ENCODE assay signal across 24 cellular contexts in the genomic region with DNA sequence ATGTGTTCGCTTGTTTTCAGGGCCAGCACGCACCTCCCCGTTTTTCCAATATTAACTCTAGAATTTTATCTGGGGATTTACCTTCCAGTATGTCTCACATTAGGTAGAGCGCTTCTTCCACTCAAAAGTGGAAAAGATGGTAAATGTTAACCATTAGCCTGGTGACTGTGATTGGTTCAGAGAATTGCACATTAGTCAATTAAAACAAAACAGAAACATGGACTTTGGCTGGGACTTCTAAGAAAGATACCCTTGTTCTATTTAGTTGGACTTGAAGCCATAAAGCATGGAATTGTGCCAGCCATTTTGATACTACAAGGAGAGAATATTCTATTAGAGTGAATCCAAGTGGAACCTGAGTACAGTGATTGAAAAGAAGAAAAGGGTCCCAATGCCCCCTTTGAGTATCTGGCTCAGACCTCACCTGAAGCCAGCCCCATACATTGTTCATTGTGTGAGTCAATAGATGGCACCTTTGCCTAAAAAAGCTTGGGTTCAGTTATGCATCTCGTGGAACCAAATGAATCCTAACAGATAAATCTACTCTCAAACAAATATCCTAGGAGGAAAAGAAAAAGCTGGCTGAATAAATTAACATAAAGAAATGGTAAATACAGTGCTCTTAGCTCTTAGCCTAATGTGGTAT.
A peak's percentile ranks its signal among the peaks of the same experiment; 100 is the strongest.
DNase-seq lines count a peak whose midpoint lies in the region; ATAC-seq, FAIRE-seq and TF ChIP-seq lines count a peak whose summit lies in the region.
"Had no signal": no experiment of that assay in that cellular context is flagged by ENCODE, and none has a peak within 500 bp of the region (broad histone marks: within the 10 kb centered on the region; RNA-seq: fewer than 3 reads in every experiment).

No MANE protein-coding gene starts in this region.

- no peak for DNase-seq in HFFc6
- no peak for DNase-seq in kidney
- DNase-seq in mucosa of descending colon = peak in 1 of 3 donors; percentile 80
- no peak for DNase-seq in NCI-H1092 treated with DMSO at 0.1 percent for 48 hours (lab: John Stamatoyannopoulos, UW)
- DNase-seq in nucleus accumbens (lab: John Stamatoyannopoulos, UW) = no peak
- DNase-seq in lower lobe of right lung = no peak
- DNase-seq: AML-193; C1 segment of cervical spinal cord; Calu3; CD8-positive, alpha-beta T cell; DMS153; H7; NCI-H1105; NCI-H146; NCI-H2029; NCI-H2227 treated with DMSO at 0.1 percent for 48 hours; NCI-H510A treated with DMSO at 0.1 percent for 48 hours; NCI-H774 had no signal

- no peaks in the 10 kb centered on the region; the same call in 1 of the 2 replicates for H3K27me3 Mint-ChIP-seq in HFFc6 (ENCODE audit: insufficient read depth)

- H3K27ac ChIP-seq in kidney (ENCODE audit: low read depth in 2 of 2, low read length in 2 of 2) (no peak overlapping the region), lower lobe of right lung (no peak overlapping the region)

- H3K9ac ChIP-seq in kidney (ENCODE audit: low read length in 2 of 2) = no peak overlapping the region

- peaks cover 5% of the 10 kb centered on the region; the same call in 1 of the 2 replicates for H3K36me3 Mint-ChIP-seq in HFFc6 (ENCODE audit: low read depth)
- H3K36me3 Mint-ChIP-seq: CD8-positive, alpha-beta T cell had no signal

- no peak for TF ChIP-seq CTCF in HFFc6 (IDR thresholded peaks at IDR 0.05)
- TF ChIP-seq CTCF in kidney (IDR thresholded peaks at IDR 0.05; ENCODE audit: borderline replicate concordance, extremely low read depth, insufficient read depth) = peak; percentile 3
- no peak for TF ChIP-seq CTCF in mucosa of descending colon (IDR thresholded peaks at IDR 0.05)
- no peak for TF ChIP-seq CTCF in lower lobe of right lung (IDR thresholded peaks at IDR 0.05)

- H3K4me3 ChIP-seq in kidney (ENCODE audit: low read length in 2 of 2) = no peak overlapping the region
- no peak overlapping the region for H3K4me3 ChIP-seq in mucosa of descending colon
- H3K4me3 ChIP-seq in lower lobe of right lung = no peak overlapping the region
- H3K4me3 ChIP-seq: K562 had no signal

- no peaks in the 10 kb centered on the region for H3K27me3 ChIP-seq in lower lobe of right lung (ENCODE audit: low read depth)

- H3K9me3 ChIP-seq in kidney (ENCODE audit: control insufficient read depth in 1 of 2, low read length in 2 of 2) (no peaks in the 10 kb centered on the region), mucosa of descending colon (no peaks in the 10 kb centered on the region), lower lobe of right lung (no peaks in the 10 kb centered on the region)

- peaks cover 68% of the 10 kb centered on the region for H3K4me1 Mint-ChIP-seq in HFFc6 (ENCODE audit: low read depth)

- peak; percentile 8 for FAIRE-seq in kidney (lab: Jason Lieb, UNC)
- FAIRE-seq: G401.6, GM12892, GM19239, K562 had no signal

- H3K4me1 ChIP-seq in kidney (ENCODE audit: control insufficient read depth in 1 of 2, insufficient read depth in 1 of 2, low read depth in 1 of 2, low read length in 2 of 2) = no peaks in the 10 kb centered on the region
- no peaks in the 10 kb centered on the region for H3K4me1 ChIP-seq in mucosa of descending colon (ENCODE audit: low read depth)
- H3K4me1 ChIP-seq in lower lobe of right lung = no peaks in the 10 kb centered on the region

- H3K9me3 Mint-ChIP-seq in HFFc6 = no peaks in the 10 kb centered on the region; the same call in 1 of the 2 replicates
- H3K9me3 Mint-ChIP-seq: CD8-positive, alpha-beta T cell had no signal

- peak; percentile 83 for ATAC-seq in mucosa of descending colon
- ATAC-seq in GM21447 (IDR thresholded peaks at IDR 0.05; ENCODE audit: unreplicated experiment) = no peak
- ATAC-seq in lower lobe of right lung = no peak
- ATAC-seq: CD8-positive, alpha-beta T cell; K562; Panc1 had no signal

- peak overlapping the region; percentile 71; the same call in 1 of the 2 replicates for H3K27ac Mint-ChIP-seq in HFFc6
- H3K27ac Mint-ChIP-seq: CD8-positive, alpha-beta T cell had no signal

- H3K4me3 Mint-ChIP-seq in HFFc6 = no peak overlapping the region
- H3K4me3 Mint-ChIP-seq: CD8-positive, alpha-beta T cell had no signal

- intact Hi-C loops in kidney (cut with DNase I) = no loop called here
- intact Hi-C loops in mucosa of descending colon (cut with DNase I, micrococcal nuclease) = no loop called here
- intact Hi-C loops in lower lobe of right lung (cut with DNase I) = no loop called here

- no peaks in the 10 kb centered on the region for H3K36me3 ChIP-seq in kidney (ENCODE audit: control insufficient read depth in 1 of 2, insufficient read depth in 2 of 2, low read length in 2 of 2)
- H3K36me3 ChIP-seq in mucosa of descending colon (ENCODE audit: low read depth) = no peaks in the 10 kb centered on the region
- H3K36me3 ChIP-seq in lower lobe of right lung = no peaks in the 10 kb centered on the region
